In genomic region chr2:186575302-186575701, GRCh38 we compare ENCODE assay signal across 8 cellular contexts. TPM values are rescaled to one million over a fixed set of nuclear protein-coding genes. Genes with fewer than 3 reads are reported as not detected.
DNase-seq lines count a peak whose midpoint lies in the region; ATAC-seq, FAIRE-seq and TF ChIP-seq lines count a peak whose summit lies in the region.

No MANE protein-coding gene starts in this region.

- peaks cover 6 to 21% of the 10 kb centered on the region in 2 experiments for H3K4me1 ChIP-seq in SK-N-SH (ENCODE audit: control insufficient read depth in 1 of 2, insufficient read depth in 2 of 2, low read depth in 1 of 2, low read length in 1 of 2)
- peaks cover 0 to 4% of the 10 kb centered on the region in 2 donors for H3K4me1 ChIP-seq in small intestine (ENCODE audit: control insufficient read depth in 2 of 2, insufficient read depth in 1 of 2, low read depth in 1 of 2, low read length in 1 of 2)

- TF ChIP-seq POLR2A in GM18505 (IDR thresholded peaks at IDR 0.05; ENCODE audit: borderline replicate concordance, extremely low read depth, insufficient read depth, insufficient read length) = no peak

- FAIRE-seq in small intestine (lab: Jason Lieb, UNC) = peak; percentile 61

- H3K9me2 ChIP-seq in SK-N-SH = no peaks in the 10 kb centered on the region

- CTCF ChIA-PET in SK-N-SH (lab: Yijun Ruan, JAX) = interaction anchor here (0.7 to 1.3 kb wide), 3 partner anchors 9 to 514 kb away, joined by 3 to 6 read pairs (median 4); no protein-coding TSS in a partner anchor

- POLR2A ChIA-PET in SK-N-SH (lab: Yijun Ruan, JAX) = no interaction called here

- no peaks in the 10 kb centered on the region for H3K79me2 ChIP-seq in SK-N-SH (ENCODE audit: insufficient read depth)

- H3K4me3 ChIP-seq in SK-N-SH (ENCODE audit: low read depth in 2 of 2, low read length in 1 of 2) (no peak overlapping the region; a peak in 1 of 4 replicates), small intestine (ENCODE audit: low read depth in 1 of 2, low read length in 2 of 2) (no peak overlapping the region)

- H3K27me3 ChIP-seq in SK-N-SH (ENCODE audit: insufficient read depth) = no peaks in the 10 kb centered on the region
- H3K27me3 ChIP-seq in small intestine (ENCODE audit: control insufficient read depth in 2 of 2, insufficient read depth in 2 of 2, low read length in 2 of 2) = no peaks in the 10 kb centered on the region

- H3K9me3 ChIP-seq in SK-N-SH (no peaks in the 10 kb centered on the region), small intestine (ENCODE audit: control insufficient read depth, low read depth) (no peaks in the 10 kb centered on the region)

- TF ChIP-seq EP300 in SK-N-SH (IDR thresholded peaks at IDR 0.05; ENCODE audit: borderline replicate concordance in 1 of 2, low read depth in 1 of 2, low read length in 1 of 2) = peak in 1 of 2 experiments; percentile 67; a peak in 1 of 4 replicates

- ATAC-seq in GM18505 (IDR thresholded peaks at IDR 0.05; ENCODE audit: unreplicated experiment) (peak; percentile 77), HG03342 (IDR thresholded peaks at IDR 0.05; ENCODE audit: unreplicated experiment) (peak; percentile 65)

- peak; percentile 41 for DNase-seq in SK-N-SH
- peak; percentile 87 for DNase-seq in foreskin melanocyte
- DNase-seq in small intestine = peak; percentile 73
- no peak for DNase-seq in GF-D8 (lab: John Stamatoyannopoulos, UW)
- no peak for DNase-seq in caudate nucleus (lab: John Stamatoyannopoulos, UW)
- DNase-seq in GM10266 (ENCODE audit: extremely low spot score) = no peak

- H3K36me3 ChIP-seq in SK-N-SH (replicated peaks in 1 of 2; ENCODE audit: control insufficient read depth in 1 of 2, insufficient read depth in 2 of 2, low read length in 1 of 2) (no peaks in the 10 kb centered on the region), small intestine (ENCODE audit: control insufficient read depth in 2 of 2, insufficient read depth in 2 of 2, low read length in 2 of 2) (no peaks in the 10 kb centered on the region)

- no peaks in the 10 kb centered on the region for H4K20me1 ChIP-seq in SK-N-SH (ENCODE audit: insufficient read depth)

- WGBS in SK-N-SH (ENCODE audit: low lambda C conversion rate) = 2% methylated on average over 1 of the region's 1 CpG
- WGBS in small intestine, 3 donors = 8 to 13% (median 13%) methylated on average over 1 of the region's 1 CpG

- H3K9ac ChIP-seq in SK-N-SH = peak overlapping the region; percentile 30; the same call in 1 of the 2 replicates

- no peak overlapping the region for H2AFZ ChIP-seq in SK-N-SH (ENCODE audit: low read depth)

- TF ChIP-seq CTCF in SK-N-SH (IDR thresholded peaks at IDR 0.05) (no peak), GM10266 (IDR thresholded peaks at IDR 0.05; ENCODE audit: control insufficient read depth, insufficient read depth, low read depth, missing control alignments) (no peak)

- H3K27ac ChIP-seq in SK-N-SH (ENCODE audit: low read depth in 2 of 2, low read length in 1 of 2) (peak overlapping the region; percentile 69 to 93; a peak in 3 of 4 replicates), small intestine (ENCODE audit: low read depth in 1 of 2, low read length in 1 of 2) (no peak overlapping the region), caudate nucleus (ENCODE audit: low read depth, low read length) (no peak overlapping the region)

- TF ChIP-seq RAD21 in SK-N-SH (IDR thresholded peaks at IDR 0.05; ENCODE audit: low read length) = no peak

- H3F3A ChIP-seq in SK-N-SH (replicated peaks; ENCODE audit: insufficient read depth) = peaks cover 29% of the 10 kb centered on the region

- peak overlapping the region; percentile 47; the same call in 1 of the 2 replicates for H3K4me2 ChIP-seq in SK-N-SH

TF ChIP-seq in SK-N-SH, 30 proteins besides CTCF, POLR2A, EP300 and RAD21 (continues in another document):
- TF ChIP-seq MEF2A (IDR thresholded peaks at IDR 0.05; ENCODE audit: borderline replicate concordance, low read depth) = peak; percentile 82
- TF ChIP-seq GATA2 (CRISPR knock-in tag; IDR thresholded peaks at IDR 0.05) = no peak
- TF ChIP-seq PBX3 (IDR thresholded peaks at IDR 0.05) = peak; percentile 88
- TF ChIP-seq RXRA (IDR thresholded peaks at IDR 0.05; ENCODE audit: borderline replicate concordance, low read depth) = peak; percentile 82
- no peak for TF ChIP-seq FOXJ3 (CRISPR knock-in tag; IDR thresholded peaks at IDR 0.05)
- TF ChIP-seq FOSL2 (IDR thresholded peaks at IDR 0.05; ENCODE audit: borderline replicate concordance, low read depth) = peak; percentile 98
- TF ChIP-seq IRF3 (IDR thresholded peaks at IDR 0.05; ENCODE audit: low read depth, low read length) = no peak
- TF ChIP-seq TCF12 (IDR thresholded peaks at IDR 0.05) = peak; percentile 88
- 0 out of 2 replicates have a peak, but pooled peaks have one; percentile 40 for TF ChIP-seq ZBTB33 (IDR thresholded peaks at IDR 0.05; ENCODE audit: borderline replicate concordance, low read depth)
- no peak for TF ChIP-seq ELF1 (IDR thresholded peaks at IDR 0.05)
- TF ChIP-seq SMC3 (IDR thresholded peaks at IDR 0.05; ENCODE audit: low read depth, low read length) = no peak
- no peak for TF ChIP-seq GABPA (IDR thresholded peaks at IDR 0.05; ENCODE audit: low read depth)
- TF ChIP-seq TEAD4 (IDR thresholded peaks at IDR 0.05; ENCODE audit: borderline replicate concordance, insufficient read depth) = peak; percentile 54; the same call in 1 of the 2 replicates
- TF ChIP-seq JUND (IDR thresholded peaks at IDR 0.05) = peak; percentile 95
- no peak for TF ChIP-seq EZH2phosphoT487 (IDR thresholded peaks at IDR 0.05; ENCODE audit: borderline replicate concordance, low read depth)
- peak; percentile 60; the same call in 1 of the 2 replicates for TF ChIP-seq POLR2AphosphoS5 (IDR thresholded peaks at IDR 0.05; ENCODE audit: low read depth, low read length)
- TF ChIP-seq FOXM1 (IDR thresholded peaks at IDR 0.05; ENCODE audit: low read depth) = no peak; the same call in 1 of the 2 replicates
- TF ChIP-seq YY1 (IDR thresholded peaks at IDR 0.05; ENCODE audit: low read depth) = no peak

RNA-seq across cellular contexts. Expression of gene ITGAV, which starts 14.6 kb away (rescaled TPM):
- polyA plus RNA-seq in SK-N-SH (2012; rRNA removed) = 24.3 and 35.1 TPM in 2 replicates
- 32.8 and 37.3 TPM in 2 replicates for polyA plus RNA-seq in SK-N-SH (2012; cell fraction: cytosol; rRNA removed)
- 25.5 and 54.6 TPM in 2 replicates for polyA plus RNA-seq in SK-N-SH (2012; cell fraction: nucleus; rRNA removed)
- 1 to 10 TPM; 4.0 to 9.6 (median 5.1) TPM for polyA plus RNA-seq in small intestine

Comparison
In these comparisons a context has a peak if more than half of its experiments do, and no peak if none do; other contexts are left out.
1. DNase-seq: peak in SK-N-SH (single experiment), foreskin melanocyte (single experiment) and small intestine (single experiment); none in GF-D8 (single experiment), caudate nucleus (0 of 61) and GM10266 (single experiment).
2. H3K27ac ChIP-seq: peak in SK-N-SH (2 of 2); none in small intestine (0 of 2) and caudate nucleus (single experiment).